16 cellular contexts compared by ENCODE assay signal in genomic region chr18:8657050-8657820, GRCh38. TPM values are rescaled to one million over a fixed set of nuclear protein-coding genes. Genes with fewer than 3 reads are reported as not detected.
A peak's percentile ranks its signal among the peaks of the same experiment; 100 is the strongest.
DNase-seq lines count a peak whose midpoint lies in the region; TF ChIP-seq lines count a peak whose summit lies in the region.
"Had no signal": no experiment of that assay in that cellular context is flagged by ENCODE, and none has a peak within 500 bp of the region (broad histone marks: within the 10 kb centered on the region; RNA-seq: fewer than 3 reads in every experiment).

No MANE protein-coding gene starts in this region.

- peaks cover 8 to 18% of the 10 kb centered on the region in 2 donors for H3K27me3 Mint-ChIP-seq in CD8-positive, alpha-beta memory T cell

- POLR2A ChIA-PET in CD8-positive, alpha-beta memory T cell (lab: Charles Lee): no interaction called here

- H3K9me3 Mint-ChIP-seq in CD8-positive, alpha-beta memory T cell: no peaks in the 10 kb centered on the region
- H3K9me3 Mint-ChIP-seq: type B pancreatic cell had no signal

- WGBS in esophagus muscularis mucosa: 93% methylated on average over 13 of the region's 14 CpGs

- peaks cover 2 to 6% (median 5%) of the 10 kb centered on the region in 3 donors for H3K4me1 Mint-ChIP-seq in CD8-positive, alpha-beta memory T cell

- H3K36me3 Mint-ChIP-seq in CD8-positive, alpha-beta memory T cell: no peaks in the 10 kb centered on the region
- H3K36me3 Mint-ChIP-seq: type B pancreatic cell had no signal

- no peaks in the 10 kb centered on the region for H3K36me3 ChIP-seq in esophagus muscularis mucosa
- H3K36me3 ChIP-seq in CD8-positive, alpha-beta memory T cell (ENCODE audit: insufficient read depth, low read length): no peaks in the 10 kb centered on the region

- TF ChIP-seq POLR2A in esophagus muscularis mucosa (IDR thresholded peaks at IDR 0.05; ENCODE audit: low read depth): no peak

- CTCF ChIA-PET in CD8-positive, alpha-beta memory T cell (lab: Charles Lee): no interaction called here

- no peak for TF ChIP-seq EP300 in esophagus muscularis mucosa (IDR thresholded peaks at IDR 0.05)

- no peak overlapping the region for H3K4me3 Mint-ChIP-seq in CD8-positive, alpha-beta memory T cell
- H3K4me3 Mint-ChIP-seq: type B pancreatic cell had no signal

- intact Hi-C loops in esophagus muscularis mucosa (cut with DNase I): no loop called here

- H3K4me3 ChIP-seq in esophagus muscularis mucosa: no peak overlapping the region
- H3K4me3 ChIP-seq in CD8-positive, alpha-beta memory T cell (ENCODE audit: low read length): no peak overlapping the region

- no peak overlapping the region for H3K27ac ChIP-seq in esophagus muscularis mucosa (replicated peaks in 1 of 4)
- no peak overlapping the region for H3K27ac ChIP-seq in CD8-positive, alpha-beta memory T cell (ENCODE audit: low read depth, low read length)

- H3K27ac Mint-ChIP-seq in CD8-positive, alpha-beta memory T cell: no peak overlapping the region

- H3K4me1 ChIP-seq in esophagus muscularis mucosa: peaks cover 0 to 5% (median 0%) of the 10 kb centered on the region in 4 donors
- no peaks in the 10 kb centered on the region for H3K4me1 ChIP-seq in CD8-positive, alpha-beta memory T cell (ENCODE audit: insufficient read depth, low read length)

- TF ChIP-seq CTCF in esophagus muscularis mucosa (IDR thresholded peaks at IDR 0.05): no peak

- H3K27me3 ChIP-seq in esophagus muscularis mucosa: no peaks in the 10 kb centered on the region
- no peaks in the 10 kb centered on the region for H3K27me3 ChIP-seq in CD8-positive, alpha-beta memory T cell (ENCODE audit: insufficient read depth, low read length, poor library complexity, severe bottlenecking)

- no peaks in the 10 kb centered on the region for H3K9me3 ChIP-seq in esophagus muscularis mucosa
- no peaks in the 10 kb centered on the region for H3K9me3 ChIP-seq in CD8-positive, alpha-beta memory T cell (ENCODE audit: low read length)

- peak; percentile 51 for DNase-seq in NCI-H146 (lab: John Stamatoyannopoulos, UW)
- DNase-seq in NCI-H146 treated with DMSO at 0.1 percent for 48 hours (lab: John Stamatoyannopoulos, UW; ENCODE audit: unreplicated experiment): no peak
- peak; percentile 40 for DNase-seq in NCI-H2227 (lab: John Stamatoyannopoulos, UW; ENCODE audit: unreplicated experiment)
- peak; percentile 17 for DNase-seq in astrocyte of the hippocampus (ENCODE audit: low read depth, low spot score)
- peak; percentile 13 for DNase-seq in pons (ENCODE audit: low spot score)
- no peak for DNase-seq in esophagus muscularis mucosa (ENCODE audit: extremely low spot score)
- no peak for DNase-seq in CD8-positive, alpha-beta memory T cell
- DNase-seq in activated CD8-positive, alpha-beta memory T cell treated with anti-CD3 and anti-CD28 coated beads for 24 hours: no peak
- DNase-seq: activated CD4-positive, CD25-positive, alpha-beta regulatory T cell treated with anti-CD3 and anti-CD28 coated beads, Interleukin-2, amount 50 U/mL, for 72 hours; activated gamma-delta T cell treated with Interleukin-2 at 50 U/mL for 16 hours; aorta; left ventricle myocardium superior; MV-4-11; Right ventricle myocardium superior; stimulated activated naive CD4-positive, alpha-beta T cell treated with Interleukin-2 at 50 U/mL for 16 hours had no signal

RNA-seq across cellular contexts. Expression of gene RAB12, which starts 48.0 kb away (rescaled TPM):
- total RNA-seq in esophagus muscularis mucosa: 10 to 100 TPM; 61.0 to 76.3 (median 68.9) TPM
- total RNA-seq in CD8-positive, alpha-beta memory T cell: 10 to 100 TPM; 15.0 to 15.3 TPM
- polyA plus RNA-seq in CD8-positive, alpha-beta memory T cell: 0.24 TPM

RNA-seq across cellular contexts. Expression of gene MTCL1, which starts 48.1 kb away (rescaled TPM):
- 10 to 100 TPM; 32.3 to 48.0 (median 38.6) TPM for total RNA-seq in esophagus muscularis mucosa
- 1 to 10 TPM; 1.0 to 1.1 TPM for total RNA-seq in CD8-positive, alpha-beta memory T cell
- polyA plus RNA-seq in CD8-positive, alpha-beta memory T cell: not detected

Comparison
In these comparisons a context has a peak if more than half of its experiments do, and no peak if none do; other contexts are left out.
1. DNase-seq: peak in NCI-H146 (single experiment), NCI-H2227 (single experiment), astrocyte of the hippocampus (single experiment) and pons (single experiment); none in NCI-H146 treated with DMSO at 0.1 percent for 48 hours (single experiment), esophagus muscularis mucosa (single experiment), CD8-positive, alpha-beta memory T cell (0 of 5) and activated CD8-positive, alpha-beta memory T cell treated with anti-CD3 and anti-CD28 coated beads for 24 hours (single experiment).
2. RNA of gene MTCL1, which starts 48.1 kb away (total RNA-seq): 32.3 to 48.0 TPM in esophagus muscularis mucosa; 1.0 to 1.1 TPM in CD8-positive, alpha-beta memory T cell; every median in the first group is over 10 times any median in the second.